ENCODE assay signal across 9 cellular contexts in genomic region chr2:75200140-75200985, GRCh38. TPM values are rescaled to one million over a fixed set of nuclear protein-coding genes. Genes with fewer than 3 reads are reported as not detected.
DNase-seq lines count a peak whose midpoint lies in the region; ATAC-seq, FAIRE-seq and TF ChIP-seq lines count a peak whose summit lies in the region.
"Had no signal": no experiment of that assay in that cellular context is flagged by ENCODE, and none has a peak within 500 bp of the region (broad histone marks: within the 10 kb centered on the region; RNA-seq: fewer than 3 reads in every experiment).

No MANE protein-coding gene starts in this region.

- DNase-seq in NCI-H1436 (lab: John Stamatoyannopoulos, UW) (peak; percentile 43), NCI-H1436 treated with DMSO at 0.1 percent for 48 hours (lab: John Stamatoyannopoulos, UW) (no peak), NCI-H2029 treated with DMSO at 0.1 percent for 48 hours (lab: John Stamatoyannopoulos, UW) (peak; percentile 29), mammary epithelial cell (peak; percentile 38), iris pigment epithelial cell (ENCODE audit: low read depth) (peak; percentile 34), spleen (peak; percentile 79), GM19239 (ENCODE audit: insufficient read length, low spot score) (no peak)

- H4K20me1 ChIP-seq in mammary epithelial cell (ENCODE audit: insufficient read depth, low read length): no peaks in the 10 kb centered on the region

- H3K4me2 ChIP-seq in mammary epithelial cell (ENCODE audit: insufficient read depth, low read depth, low read length): peak overlapping the region; percentile 90

- TF ChIP-seq POLR2A in spleen (IDR thresholded peaks at IDR 0.05): no peak

- 2% methylated on average over 21 of the region's 53 CpGs for WGBS in mammary epithelial cell (ENCODE audit: low coverage, missing lambda C conversion rate)
- WGBS in spleen, 5 donors: 1 to 8% (median 2%) methylated on average over 17 to 53 of the region's 53 CpGs

- H3K4me1 ChIP-seq in mammary epithelial cell (ENCODE audit: insufficient read depth, low read length) (peaks cover 17% of the 10 kb centered on the region), spleen (peaks cover 13 to 28% (median 21%) of the 10 kb centered on the region in 6 donors)

- H3K27me3 ChIP-seq in mammary epithelial cell (ENCODE audit: insufficient read depth, low read length) (peaks cover 37% of the 10 kb centered on the region), spleen (replicated peaks in 1 of 7) (peaks cover 0 to 78% (median 42%) of the 10 kb centered on the region in 7 donors)

- no peaks in the 10 kb centered on the region for H3K79me2 ChIP-seq in mammary epithelial cell (ENCODE audit: insufficient read depth, low read length)

- dilution Hi-C loops in mammary epithelial cell (cut with HindIII; ENCODE audit: low sequenced_read_pairs): no loop called here

- no TSS peak for BruUV-seq in mammary epithelial cell (replicated peaks; lab: Mats Ljungman, UMichigan)

- H3K27ac ChIP-seq in mammary epithelial cell (ENCODE audit: insufficient read depth, low read depth, low read length) (no peak overlapping the region), spleen (no peak overlapping the region)

- TF ChIP-seq CTCF in mammary epithelial cell (conservative IDR thresholded peaks at IDR 0.05 in 1 of 2, IDR thresholded peaks at IDR 0.05 in 1 of 2; ENCODE audit: extremely low read depth in 1 of 2, insufficient read depth in 1 of 2, low read depth in 1 of 2, low read length in 2 of 2) (no peak), spleen (IDR thresholded peaks at IDR 0.05 in 8 of 11, conservative IDR thresholded peaks at IDR 0.05 in 3 of 11) (no peak)

- in situ Hi-C loops in mammary epithelial cell (cut with MboI; ENCODE audit: low sequenced_read_pairs in 2 of 2): no loop called here

- H3K4me3 ChIP-seq in mammary epithelial cell (replicated peaks in 1 of 3; ENCODE audit: insufficient read depth in 1 of 3, low read depth in 2 of 3, low read length in 3 of 3): peak overlapping the region in 1 of 3 experiments; percentile 5
- H3K4me3 ChIP-seq in spleen: peak overlapping the region; percentile 25 to 61 (median 32)

- CTCF ChIA-PET in mammary epithelial cell (lab: Charles Lee; ENCODE audit: low non-redundant PET): no interaction called here

- H3K9ac ChIP-seq in mammary epithelial cell (ENCODE audit: insufficient read depth, low read length): no peak overlapping the region

- H2AFZ ChIP-seq in mammary epithelial cell (ENCODE audit: low read depth, low read length): peak overlapping the region; percentile 24

- ATAC-seq in HG03045 (IDR thresholded peaks at IDR 0.05; ENCODE audit: unreplicated experiment): no peak

- intact Hi-C loops in mammary epithelial cell (cut with micrococcal nuclease): no loop called here
- intact Hi-C loops in spleen (cut with DNase I; ENCODE audit: low total_unique reads): loop anchor here (10.0 kb wide), 1 partner anchor 204 kb away; no protein-coding TSS in a partner anchor

- no peaks in the 10 kb centered on the region for H3K36me3 ChIP-seq in mammary epithelial cell (ENCODE audit: insufficient read depth, low read length)
- H3K36me3 ChIP-seq in spleen: no peaks in the 10 kb centered on the region

- FAIRE-seq in GM19239 (lab: Jason Lieb, UNC): no peak
- FAIRE-seq: A204.1 had no signal

- no peaks in the 10 kb centered on the region for H3K9me3 ChIP-seq in mammary epithelial cell (replicated peaks; ENCODE audit: insufficient read depth, low read length)
- peaks cover 0 to 4% (median 0%) of the 10 kb centered on the region in 8 donors for H3K9me3 ChIP-seq in spleen

RNA-seq across cellular contexts. Expression of gene TACR1, which starts 1.0 kb away (rescaled TPM):
- total RNA-seq in mammary epithelial cell (not detected), spleen (under 1 TPM in 4 of 7 donors, not detected in 3; 0.13 to 0.28 (median 0.16) TPM)
- polyA plus RNA-seq in mammary epithelial cell (not detected), spleen (under 1 TPM; 0.02 to 0.03 (median 0.02) TPM)
- not detected for polyA minus RNA-seq in mammary epithelial cell

Comparison
In these comparisons a context has a peak if more than half of its experiments do, and no peak if none do; other contexts are left out.
1. DNase-seq: peak in NCI-H1436 (single experiment), NCI-H2029 treated with DMSO at 0.1 percent for 48 hours (single experiment), mammary epithelial cell (single experiment), iris pigment epithelial cell (single experiment) and spleen (single experiment); none in NCI-H1436 treated with DMSO at 0.1 percent for 48 hours (single experiment) and GM19239 (single experiment).